ENCODE assay signal across 1 cellular context in genomic region chrX:154657226-154657805, GRCh38.
TF ChIP-seq lines count a peak whose summit lies in the region.

No MANE protein-coding gene starts in this region.

TF ChIP-seq in HepG2, 621 proteins besides CTCF, POLR2A, EP300 and RAD21:
- TF ChIP-seq MAFF (IDR thresholded peaks at IDR 0.05; ENCODE audit: low read depth, low read length) (peak; percentile 58), ZNF780A (CRISPR knock-in tag; IDR thresholded peaks at IDR 0.05) (no peak), ZNF558 (CRISPR knock-in tag; IDR thresholded peaks at IDR 0.05; ENCODE audit: borderline replicate concordance) (no peak), SSRP1 (CRISPR knock-in tag; IDR thresholded peaks at IDR 0.05) (no peak), CEBPZ (IDR thresholded peaks at IDR 0.05; ENCODE audit: low read length) (no peak), MAFK (conservative IDR thresholded peaks at IDR 0.05 in 1 of 2, IDR thresholded peaks at IDR 0.05 in 1 of 2; ENCODE audit: low read length in 2 of 2) (peak; percentile 16 to 72; a peak in 2 of 4 replicates), FOXO1 (CRISPR knock-in tag; IDR thresholded peaks at IDR 0.05) (no peak), SNAPC4 (CRISPR knock-in tag; IDR thresholded peaks at IDR 0.05) (no peak), TCF7L2 (IDR thresholded peaks at IDR 0.05; ENCODE audit: low read depth, low read length) (no peak), PBX3 (CRISPR knock-in tag; IDR thresholded peaks at IDR 0.05; ENCODE audit: borderline replicate concordance) (no peak)
